In genomic region chr6:49409951-49410542, GRCh38 we compare ENCODE assay signal across 9 cellular contexts. TPM values are rescaled to one million over a fixed set of nuclear protein-coding genes. Genes with fewer than 3 reads are reported as not detected.
DNase-seq lines count a peak whose midpoint lies in the region; ATAC-seq and TF ChIP-seq lines count a peak whose summit lies in the region.
"Had no signal": no experiment of that assay in that cellular context is flagged by ENCODE, and none has a peak within 500 bp of the region (broad histone marks: within the 10 kb centered on the region; RNA-seq: fewer than 3 reads in every experiment).

No MANE protein-coding gene starts in this region.

- H3K27ac Mint-ChIP-seq in activated naive CD8-positive, alpha-beta T cell treated with anti-CD3 and anti-CD28 coated beads, Interleukin-2, amount 50 U/mL, for 24 hours: no peak overlapping the region

- no peaks in the 10 kb centered on the region for H3K4me1 Mint-ChIP-seq in activated naive CD8-positive, alpha-beta T cell treated with anti-CD3 and anti-CD28 coated beads, Interleukin-2, amount 50 U/mL, for 24 hours

- ATAC-seq in HG02623 (IDR thresholded peaks at IDR 0.05; ENCODE audit: unreplicated experiment): peak; percentile 98
- ATAC-seq in activated naive CD8-positive, alpha-beta T cell treated with anti-CD3 and anti-CD28 coated beads, Interleukin-2, amount 50 U/mL, for 24 hours: peak; percentile 52
- peak; percentile 45 for ATAC-seq in left ventricle myocardium superior

- intact Hi-C loops in left ventricle myocardium superior (cut with micrococcal nuclease): loop anchor here (5.0 kb wide), 1 partner anchor 1623 kb away; no protein-coding TSS in a partner anchor

- peak; percentile 11 for DNase-seq in NK-92 treated with Interleukin-12 subunit alpha and Interleukin-12 subunit beta, amount 100 ng/mL, for 24 hours (lab: John Stamatoyannopoulos, UW)
- DNase-seq in NK-92 (lab: John Stamatoyannopoulos, UW; ENCODE audit: unreplicated experiment): no peak
- DNase-seq in NCI-H1105 (lab: John Stamatoyannopoulos, UW): peak; percentile 71
- peak; percentile 47 for DNase-seq in SKM-1 treated with dmso at 0.1 percent for 144 hours (lab: John Stamatoyannopoulos, UW; ENCODE audit: unreplicated experiment)
- peak; percentile 62 for DNase-seq in activated naive CD8-positive, alpha-beta T cell treated with anti-CD3 and anti-CD28 coated beads, Interleukin-2, amount 50 U/mL, for 24 hours
- peak; percentile 39 for DNase-seq in left ventricle myocardium superior
- DNase-seq in retinal pigment epithelial cell (ENCODE audit: low read depth): no peak

- peaks cover 15% of the 10 kb centered on the region for H3K27me3 Mint-ChIP-seq in activated naive CD8-positive, alpha-beta T cell treated with anti-CD3 and anti-CD28 coated beads, Interleukin-2, amount 50 U/mL, for 24 hours

- peak; percentile 93 for TF ChIP-seq CTCF in retinal pigment epithelial cell (conservative IDR thresholded peaks at IDR 0.05; ENCODE audit: low read depth, low read length)

- H3K4me3 Mint-ChIP-seq in activated naive CD8-positive, alpha-beta T cell treated with anti-CD3 and anti-CD28 coated beads, Interleukin-2, amount 50 U/mL, for 24 hours: no peak overlapping the region

- no peaks in the 10 kb centered on the region for H3K9me3 Mint-ChIP-seq in activated naive CD8-positive, alpha-beta T cell treated with anti-CD3 and anti-CD28 coated beads, Interleukin-2, amount 50 U/mL, for 24 hours

- no peak overlapping the region for H3K4me3 ChIP-seq in retinal pigment epithelial cell (ENCODE audit: low read length)
- H3K4me3 ChIP-seq: BLaER1 had no signal

- H3K36me3 Mint-ChIP-seq in activated naive CD8-positive, alpha-beta T cell treated with anti-CD3 and anti-CD28 coated beads, Interleukin-2, amount 50 U/mL, for 24 hours (ENCODE audit: low read depth): no peaks in the 10 kb centered on the region

RNA-seq across cellular contexts. Expression of gene MMUT, which starts 53.0 kb away (rescaled TPM):
- 34.9 TPM for total RNA-seq in left ventricle myocardium superior

RNA-seq across cellular contexts. Expression of gene CENPQ, which starts 53.1 kb away (rescaled TPM):
- 3.2 TPM for total RNA-seq in left ventricle myocardium superior

Comparison
In these comparisons a context has a peak if more than half of its experiments do, and no peak if none do; other contexts are left out.
1. DNase-seq: peak in NK-92 treated with Interleukin-12 subunit alpha and Interleukin-12 subunit beta, amount 100 ng/mL, for 24 hours (single experiment), NCI-H1105 (single experiment), SKM-1 treated with dmso at 0.1 percent for 144 hours (single experiment), activated naive CD8-positive, alpha-beta T cell treated with anti-CD3 and anti-CD28 coated beads, Interleukin-2, amount 50 U/mL, for 24 hours (single experiment) and left ventricle myocardium superior (single experiment); none in NK-92 (single experiment) and retinal pigment epithelial cell (single experiment).
2. ATAC-seq: peak in every context shown above with its lines; median percentile 98 in HG02623; 52 in activated naive CD8-positive, alpha-beta T cell treated with anti-CD3 and anti-CD28 coated beads, Interleukin-2, amount 50 U/mL, for 24 hours; 45 in left ventricle myocardium superior.